1 cellular context compared by ENCODE assay signal in the genomic region with DNA sequence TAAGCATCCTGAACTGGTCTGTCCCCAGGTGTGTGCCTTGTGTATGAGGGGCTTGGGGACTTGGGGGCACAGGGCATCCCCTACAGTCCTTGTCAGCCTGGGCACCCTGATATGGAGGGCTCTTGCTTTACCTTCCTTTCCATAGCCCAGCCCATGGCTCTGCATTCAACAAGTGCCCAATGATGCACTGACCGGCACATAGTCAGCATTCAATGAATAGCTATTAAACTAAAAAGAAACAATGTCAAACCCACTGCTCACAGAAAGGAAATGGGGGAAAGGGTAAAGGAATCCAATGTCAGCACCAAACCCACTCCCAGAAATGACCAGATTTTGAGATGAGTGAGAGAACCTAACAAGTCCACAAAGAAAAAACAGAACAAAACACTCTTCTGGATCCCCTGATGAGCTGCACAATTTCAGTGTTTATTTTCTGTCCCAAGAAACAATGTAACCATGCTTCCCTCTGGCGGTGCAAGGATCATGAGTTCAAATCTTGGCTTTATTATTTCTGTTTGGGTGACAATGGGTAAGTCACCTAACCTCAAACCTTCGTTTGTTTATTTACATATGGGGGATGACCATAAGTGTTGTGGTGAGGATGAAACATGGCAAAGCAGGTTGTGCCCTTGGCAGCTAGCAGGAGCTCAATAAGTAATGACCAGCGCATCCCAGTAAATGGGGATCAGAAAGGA.
TF ChIP-seq lines count a peak whose summit lies in the region.

No MANE protein-coding gene starts in this region.

TF ChIP-seq in HepG2, 621 proteins besides CTCF, POLR2A, EP300 and RAD21:
- TF ChIP-seq TSC22D2 (CRISPR knock-in tag; IDR thresholded peaks at IDR 0.05; ENCODE audit: borderline replicate concordance) (no peak), ZNF660 (CRISPR knock-in tag; IDR thresholded peaks at IDR 0.05; ENCODE audit: borderline replicate concordance, low read depth) (no peak), ZNF839 (CRISPR knock-in tag; IDR thresholded peaks at IDR 0.05; ENCODE audit: borderline replicate concordance) (no peak), NR2F2 (IDR thresholded peaks at IDR 0.05; ENCODE audit: borderline replicate concordance, low read depth) (no peak), ZNF678 (CRISPR knock-in tag; IDR thresholded peaks at IDR 0.05) (no peak), SMARCE1 (IDR thresholded peaks at IDR 0.05; ENCODE audit: borderline replicate concordance) (no peak), ZNF558 (CRISPR knock-in tag; IDR thresholded peaks at IDR 0.05; ENCODE audit: borderline replicate concordance) (no peak), GLMP (CRISPR knock-in tag; IDR thresholded peaks at IDR 0.05; ENCODE audit: borderline replicate concordance) (no peak)
- TF ChIP-seq, protein P1, sequence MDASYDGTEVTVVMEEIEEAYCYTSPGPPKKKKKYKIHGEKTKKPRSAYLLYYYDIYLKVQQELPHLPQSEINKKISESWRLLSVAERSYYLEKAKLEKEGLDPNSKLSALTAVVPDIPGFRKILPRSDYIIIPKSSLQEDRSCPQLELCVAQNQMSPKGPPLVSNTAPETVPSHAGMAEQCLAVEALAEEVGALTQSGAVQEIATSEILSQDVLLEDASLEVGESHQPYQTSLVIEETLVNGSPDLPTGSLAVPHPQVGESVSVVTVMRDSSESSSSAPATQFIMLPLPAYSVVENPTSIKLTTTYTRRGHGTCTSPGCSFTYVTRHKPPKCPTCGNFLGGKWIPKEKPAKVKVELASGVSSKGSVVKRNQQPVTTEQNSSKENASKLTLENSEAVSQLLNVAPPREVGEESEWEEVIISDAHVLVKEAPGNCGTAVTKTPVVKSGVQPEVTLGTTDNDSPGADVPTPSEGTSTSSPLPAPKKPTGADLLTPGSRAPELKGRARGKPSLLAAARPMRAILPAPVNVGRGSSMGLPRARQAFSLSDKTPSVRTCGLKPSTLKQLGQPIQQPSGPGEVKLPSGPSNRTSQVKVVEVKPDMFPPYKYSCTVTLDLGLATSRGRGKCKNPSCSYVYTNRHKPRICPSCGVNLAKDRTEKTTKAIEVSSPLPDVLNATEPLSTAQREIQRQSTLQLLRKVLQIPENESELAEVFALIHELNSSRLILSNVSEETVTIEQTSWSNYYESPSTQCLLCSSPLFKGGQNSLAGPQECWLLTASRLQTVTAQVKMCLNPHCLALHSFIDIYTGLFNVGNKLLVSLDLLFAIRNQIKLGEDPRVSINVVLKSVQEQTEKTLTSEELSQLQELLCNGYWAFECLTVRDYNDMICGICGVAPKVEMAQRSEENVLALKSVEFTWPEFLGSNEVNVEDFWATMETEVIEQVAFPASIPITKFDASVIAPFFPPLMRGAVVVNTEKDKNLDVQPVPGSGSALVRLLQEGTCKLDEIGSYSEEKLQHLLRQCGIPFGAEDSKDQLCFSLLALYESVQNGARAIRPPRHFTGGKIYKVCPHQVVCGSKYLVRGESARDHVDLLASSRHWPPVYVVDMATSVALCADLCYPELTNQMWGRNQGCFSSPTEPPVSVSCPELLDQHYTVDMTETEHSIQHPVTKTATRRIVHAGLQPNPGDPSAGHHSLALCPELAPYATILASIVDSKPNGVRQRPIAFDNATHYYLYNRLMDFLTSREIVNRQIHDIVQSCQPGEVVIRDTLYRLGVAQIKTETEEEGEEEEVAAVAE (CRISPR knock-in tag; IDR thresholded peaks at IDR 0.05; ENCODE audit: borderline replicate concordance) = no peak
